Comparison of ENCODE assay signal across 12 cellular contexts in the genomic region with DNA sequence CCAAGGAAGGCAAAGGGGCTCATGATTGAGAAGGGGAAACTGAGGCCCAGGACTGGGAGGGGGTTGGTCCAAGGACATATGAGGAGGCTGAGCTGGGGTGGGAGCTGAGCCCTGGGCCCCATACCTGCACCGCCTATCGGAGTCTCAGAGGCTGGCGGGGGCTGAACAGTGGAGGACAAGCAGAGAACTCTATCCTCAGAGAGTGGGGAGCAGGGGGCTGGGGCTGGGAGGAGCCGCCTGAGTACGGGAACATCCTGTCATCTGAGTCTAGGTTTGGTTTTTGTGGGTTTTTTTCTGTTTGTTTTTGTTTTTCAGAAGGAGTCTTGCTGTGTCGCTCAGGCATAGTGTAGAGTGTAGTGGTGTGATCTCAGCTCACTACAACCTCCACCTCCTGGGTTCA. TPM values are rescaled to one million over a fixed set of nuclear protein-coding genes. Genes with fewer than 3 reads are reported as not detected.
DNase-seq lines count a peak whose midpoint lies in the region; ATAC-seq, FAIRE-seq and TF ChIP-seq lines count a peak whose summit lies in the region.
"Had no signal": no experiment of that assay in that cellular context is flagged by ENCODE, and none has a peak within 500 bp of the region (broad histone marks: within the 10 kb centered on the region; RNA-seq: fewer than 3 reads in every experiment).

No MANE protein-coding gene starts in this region.

- peak overlapping the region; percentile 17 for H3K9ac ChIP-seq in DND-41 (ENCODE audit: low read depth, low read length)

- no peaks in the 10 kb centered on the region for H4K20me1 ChIP-seq in DND-41 (ENCODE audit: insufficient read depth, low read length)

- TF ChIP-seq CTCF in DND-41 (IDR thresholded peaks at IDR 0.05; ENCODE audit: borderline replicate concordance, extremely low read depth, low read length, poor library complexity, severe bottlenecking) = no peak
- TF ChIP-seq CTCF in mesothelial cell of epicardium (IDR thresholded peaks at IDR 0.05; ENCODE audit: unreplicated experiment) = no peak

- H2AFZ ChIP-seq in DND-41 (ENCODE audit: low read depth, low read length) = no peak overlapping the region

- peak overlapping the region; percentile 51 for H3K27ac ChIP-seq in DND-41 (ENCODE audit: low read length)
- H3K27ac ChIP-seq in small intestine (ENCODE audit: low read depth in 1 of 2, low read length in 1 of 2) = peak overlapping the region; percentile 51 to 84

- 0 out of 2 replicates have a peak, but pooled peaks cover 4% of the 10 kb centered on the region for H3K79me2 ChIP-seq in DND-41 (ENCODE audit: insufficient read depth, low read length)

- peaks cover 62% of the 10 kb centered on the region for H3K4me1 Mint-ChIP-seq in activated CD4-positive, alpha-beta T cell treated with anti-CD3 and anti-CD28 coated beads, Interleukin-2, amount 10 ng/mL, durations not matched to agents 7 days and 5 days
- no peaks in the 10 kb centered on the region for H3K4me1 Mint-ChIP-seq in mesothelial cell of epicardium

- H3K4me2 ChIP-seq in DND-41 (ENCODE audit: insufficient read depth, low read length) = peak overlapping the region; percentile 1; the same call in 1 of the 2 replicates

- CTCF ChIA-PET in activated CD4-positive, alpha-beta T cell treated with anti-CD3 and anti-CD28 coated beads, Interleukin-2, amount 10 ng/mL, durations not matched to agents 7 days and 5 days (lab: Charles Lee) = interaction anchor here (0.6 to 1.1 kb wide), 7 partner anchors 8 to 794 kb away, joined by 3 to 5 read pairs (median 3); no protein-coding TSS in a partner anchor

- H3K36me3 Mint-ChIP-seq in activated CD4-positive, alpha-beta T cell treated with anti-CD3 and anti-CD28 coated beads, Interleukin-2, amount 10 ng/mL, durations not matched to agents 7 days and 5 days (ENCODE audit: low read depth) = peaks cover 52% of the 10 kb centered on the region
- no peaks in the 10 kb centered on the region for H3K36me3 Mint-ChIP-seq in mesothelial cell of epicardium

- no peaks in the 10 kb centered on the region for H3K27me3 Mint-ChIP-seq in activated CD4-positive, alpha-beta T cell treated with anti-CD3 and anti-CD28 coated beads, Interleukin-2, amount 10 ng/mL, durations not matched to agents 7 days and 5 days
- H3K27me3 Mint-ChIP-seq in mesothelial cell of epicardium (ENCODE audit: low read depth) = no peaks in the 10 kb centered on the region

- no peak overlapping the region for H3K4me3 ChIP-seq in DND-41 (ENCODE audit: low read depth in 1 of 2, low read length in 2 of 2)
- no peak overlapping the region for H3K4me3 ChIP-seq in small intestine (ENCODE audit: low read depth in 1 of 2, low read length in 2 of 2)

- peak overlapping the region; percentile 67 for H3K4me3 Mint-ChIP-seq in activated CD4-positive, alpha-beta T cell treated with anti-CD3 and anti-CD28 coated beads, Interleukin-2, amount 10 ng/mL, durations not matched to agents 7 days and 5 days
- no peak overlapping the region for H3K4me3 Mint-ChIP-seq in mesothelial cell of epicardium

- peak overlapping the region; percentile 98 for H3K27ac Mint-ChIP-seq in activated CD4-positive, alpha-beta T cell treated with anti-CD3 and anti-CD28 coated beads, Interleukin-2, amount 10 ng/mL, durations not matched to agents 7 days and 5 days
- no peak overlapping the region for H3K27ac Mint-ChIP-seq in mesothelial cell of epicardium

- ATAC-seq in DND-41 (ENCODE audit: insufficient read depth, low read depth) = peak; percentile 69; the same call in 2 of the 3 replicates
- no peak for ATAC-seq in HG03108 (IDR thresholded peaks at IDR 0.05; ENCODE audit: unreplicated experiment)
- ATAC-seq in HG03175 (IDR thresholded peaks at IDR 0.05; ENCODE audit: unreplicated experiment) = no peak
- ATAC-seq in GM21360 (IDR thresholded peaks at IDR 0.05; ENCODE audit: unreplicated experiment) = no peak

- POLR2A ChIA-PET in activated CD4-positive, alpha-beta T cell treated with anti-CD3 and anti-CD28 coated beads, Interleukin-2, amount 10 ng/mL, durations not matched to agents 7 days and 5 days (lab: Charles Lee) = interaction anchor here (0.6 kb wide), 1 partner anchor 405 kb away, joined by 4 read pairs; a partner anchor contains a TSS

- no peaks in the 10 kb centered on the region for H3K9me3 ChIP-seq in DND-41 (ENCODE audit: insufficient read depth, low read length, severe bottlenecking)
- H3K9me3 ChIP-seq in small intestine (ENCODE audit: control insufficient read depth, low read depth) = no peaks in the 10 kb centered on the region

- no peaks in the 10 kb centered on the region for H3K27me3 ChIP-seq in DND-41 (ENCODE audit: insufficient read depth, low read length, poor library complexity)
- no peaks in the 10 kb centered on the region for H3K27me3 ChIP-seq in small intestine (ENCODE audit: control insufficient read depth in 2 of 2, insufficient read depth in 2 of 2, low read length in 2 of 2)

- FAIRE-seq in small intestine (lab: Jason Lieb, UNC) = no peak
- FAIRE-seq: astrocyte, GM12891, HTR-8/SVneo had no signal

- H3K4me1 ChIP-seq in DND-41 (ENCODE audit: insufficient read depth, low read length) = peaks cover 36% of the 10 kb centered on the region
- H3K4me1 ChIP-seq in small intestine (ENCODE audit: control insufficient read depth in 2 of 2, insufficient read depth in 1 of 2, low read depth in 1 of 2, low read length in 1 of 2) = peaks cover 0 to 2% of the 10 kb centered on the region in 2 donors

- DNase-seq in DND-41 (peak; percentile 42), small intestine (no peak), mesothelial cell of epicardium (ENCODE audit: low spot score in 2 of 2, unreplicated experiment in 2 of 2) (no peak)
- DNase-seq in activated CD4-positive, alpha-beta T cell treated with anti-CD3 and anti-CD28 coated beads, Interleukin-2, amount 10 ng/mL, durations not matched to agents 7 days and 5 days = peak; percentile 72
- peak; percentile 45 for DNase-seq in effector CD4-positive, alpha-beta T cell
- DNase-seq: NCI-H2029 had no signal

- peaks cover 42% of the 10 kb centered on the region for H3K36me3 ChIP-seq in DND-41 (ENCODE audit: insufficient read depth, low read length)
- peaks cover 3 to 20% of the 10 kb centered on the region in 2 donors for H3K36me3 ChIP-seq in small intestine (ENCODE audit: control insufficient read depth in 2 of 2, insufficient read depth in 2 of 2, low read length in 2 of 2)

- 79 to 88% (median 86%) methylated on average over 6 of the region's 6 CpGs for WGBS in small intestine, 3 donors

- H3K9me3 Mint-ChIP-seq in activated CD4-positive, alpha-beta T cell treated with anti-CD3 and anti-CD28 coated beads, Interleukin-2, amount 10 ng/mL, durations not matched to agents 7 days and 5 days = no peaks in the 10 kb centered on the region
- no peaks in the 10 kb centered on the region for H3K9me3 Mint-ChIP-seq in mesothelial cell of epicardium

RNA-seq across cellular contexts. Expression of a gene that starts 6.2 kb away (rescaled TPM):
- total RNA-seq in activated CD4-positive, alpha-beta T cell treated with anti-CD3 and anti-CD28 coated beads, Interleukin-2, amount 10 ng/mL, durations not matched to agents 7 days and 5 days = 10 to 100 TPM; 40.1 to 51.1 TPM
- 10 to 100 TPM; 25.8 to 31.5 (median 31.1) TPM for polyA plus RNA-seq in small intestine
- 2.9 to 4.0 TPM (median 2.9 TPM) in 3 replicates for total RNA-seq in mesothelial cell of epicardium

RNA-seq across cellular contexts. Expression of a gene that starts 47.3 kb away (rescaled TPM):
- not detected for total RNA-seq in activated CD4-positive, alpha-beta T cell treated with anti-CD3 and anti-CD28 coated beads, Interleukin-2, amount 10 ng/mL, durations not matched to agents 7 days and 5 days
- under 1 TPM in 1 of 3 donors, not detected in 2; 0.24 TPM for polyA plus RNA-seq in small intestine
- total RNA-seq in mesothelial cell of epicardium = 16.8 to 20.3 TPM (median 19.7 TPM) in 3 replicates

Comparison
In these comparisons a context has a peak if more than half of its experiments do, and no peak if none do; other contexts are left out.
1. DNase-seq: peak in DND-41 (single experiment), activated CD4-positive, alpha-beta T cell treated with anti-CD3 and anti-CD28 coated beads, Interleukin-2, amount 10 ng/mL, durations not matched to agents 7 days and 5 days (single experiment) and effector CD4-positive, alpha-beta T cell (single experiment); none in small intestine (single experiment) and mesothelial cell of epicardium (0 of 2).
2. RNA of a gene that starts 47.3 kb away (total RNA-seq): 16.8 to 20.3 TPM in mesothelial cell of epicardium; not detected in activated CD4-positive, alpha-beta T cell treated with anti-CD3 and anti-CD28 coated beads, Interleukin-2, amount 10 ng/mL, durations not matched to agents 7 days and 5 days; every median in the first group is over 10 times any median in the second.